In the genomic region with DNA sequence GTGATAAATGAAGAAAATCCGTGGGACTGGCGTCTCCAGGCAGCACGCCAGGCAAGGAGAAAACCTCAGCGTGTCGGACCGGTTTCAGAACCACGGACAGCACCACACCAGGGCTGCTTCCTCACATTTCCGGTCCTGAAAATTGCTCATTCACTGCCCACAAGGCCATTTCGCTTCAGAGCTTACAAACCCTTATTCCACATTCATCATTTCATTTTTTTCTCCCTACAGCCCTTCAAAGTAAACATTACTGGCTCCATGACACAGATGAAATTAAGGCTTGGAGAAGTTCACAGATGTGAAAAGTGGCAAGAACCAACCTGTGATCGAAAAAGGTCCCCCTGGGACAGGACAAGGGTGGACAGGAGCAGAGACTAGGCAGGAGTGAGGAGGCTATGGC, we compare ENCODE assay signal across 1 cellular context.
TF ChIP-seq lines count a peak whose summit lies in the region.

No MANE protein-coding gene starts in this region.

TF ChIP-seq in K562, 482 proteins besides CTCF, POLR2A, EP300 and RAD21 (continued from another document and continues in another):
- TF ChIP-seq PRMT5 (CRISPR knock-in tag; IDR thresholded peaks at IDR 0.05) (peak; percentile 86; the same call in 1 of the 2 replicates), CREB1 (IDR thresholded peaks at IDR 0.05) (0 out of 2 replicates have a peak, but pooled peaks have one; percentile 19), CREB1 (CRISPR knock-in tag; IDR thresholded peaks at IDR 0.05) (peak; percentile 47; the same call in 1 of the 2 replicates), ZNF212 (CRISPR knock-in tag; IDR thresholded peaks at IDR 0.05) (no peak), FOXP1 (CRISPR knock-in tag; IDR thresholded peaks at IDR 0.05) (no peak), ATF1 (CRISPR knock-in tag; IDR thresholded peaks at IDR 0.05) (no peak), ATF1 (tag; IDR thresholded peaks at IDR 0.05) (0 out of 2 replicates have a peak, but pooled peaks have one; percentile 12), SPI1 (IDR thresholded peaks at IDR 0.05; ENCODE audit: borderline replicate concordance, low read depth, low read length) (0 out of 2 replicates have a peak, but pooled peaks have one; percentile 12), PHF21A (IDR thresholded peaks at IDR 0.05; ENCODE audit: borderline replicate concordance, low read depth) (no peak), HNRNPL (IDR thresholded peaks at IDR 0.05; ENCODE audit: low read depth, low read length) (no peak), SIN3A (IDR thresholded peaks at IDR 0.05; ENCODE audit: borderline replicate concordance in 2 of 2, control insufficient read depth in 1 of 2, low read depth in 2 of 2, low read length in 2 of 2) (peak; percentile 90 to 99; a peak in 3 of 4 replicates), ZFP30 (CRISPR knock-in tag; IDR thresholded peaks at IDR 0.05; ENCODE audit: borderline replicate concordance) (no peak), HEY1 (CRISPR knock-in tag; IDR thresholded peaks at IDR 0.05; ENCODE audit: borderline replicate concordance) (no peak), DDX20 (tag; IDR thresholded peaks at IDR 0.05; ENCODE audit: low read depth) (no peak), SUPT5H (IDR thresholded peaks at IDR 0.05) (no peak), POLR3G (IDR thresholded peaks at IDR 0.05; ENCODE audit: extremely low read depth, insufficient read length, insufficient replicate concordance) (no peak), XRCC3 (IDR thresholded peaks at IDR 0.05) (no peak), PHB (CRISPR knock-in tag; IDR thresholded peaks at IDR 0.05) (no peak), SRSF3 (IDR thresholded peaks at IDR 0.05; ENCODE audit: insufficient read depth, low read length) (no peak), NCOA6 (IDR thresholded peaks at IDR 0.05) (peak; percentile 56; the same call in 1 of the 2 replicates), C11orf30 (IDR thresholded peaks at IDR 0.05; ENCODE audit: low read depth) (no peak), SRSF7 (optimal IDR thresholded peaks at IDR 0.05; ENCODE audit: low read depth, low read length) (no peak), NCOA1 (IDR thresholded peaks at IDR 0.05; ENCODE audit: low read depth) (peak; percentile 48; the same call in 1 of the 2 replicates), TEAD4 (IDR thresholded peaks at IDR 0.05; ENCODE audit: low read length) (0 out of 2 replicates have a peak, but pooled peaks have one; percentile 13), TEAD4 (CRISPR knock-in tag; IDR thresholded peaks at IDR 0.05; ENCODE audit: borderline replicate concordance) (no peak), NELFE (IDR thresholded peaks at IDR 0.05; ENCODE audit: insufficient read depth, insufficient read length) (no peak)
- TF ChIP-seq, protein P1, sequence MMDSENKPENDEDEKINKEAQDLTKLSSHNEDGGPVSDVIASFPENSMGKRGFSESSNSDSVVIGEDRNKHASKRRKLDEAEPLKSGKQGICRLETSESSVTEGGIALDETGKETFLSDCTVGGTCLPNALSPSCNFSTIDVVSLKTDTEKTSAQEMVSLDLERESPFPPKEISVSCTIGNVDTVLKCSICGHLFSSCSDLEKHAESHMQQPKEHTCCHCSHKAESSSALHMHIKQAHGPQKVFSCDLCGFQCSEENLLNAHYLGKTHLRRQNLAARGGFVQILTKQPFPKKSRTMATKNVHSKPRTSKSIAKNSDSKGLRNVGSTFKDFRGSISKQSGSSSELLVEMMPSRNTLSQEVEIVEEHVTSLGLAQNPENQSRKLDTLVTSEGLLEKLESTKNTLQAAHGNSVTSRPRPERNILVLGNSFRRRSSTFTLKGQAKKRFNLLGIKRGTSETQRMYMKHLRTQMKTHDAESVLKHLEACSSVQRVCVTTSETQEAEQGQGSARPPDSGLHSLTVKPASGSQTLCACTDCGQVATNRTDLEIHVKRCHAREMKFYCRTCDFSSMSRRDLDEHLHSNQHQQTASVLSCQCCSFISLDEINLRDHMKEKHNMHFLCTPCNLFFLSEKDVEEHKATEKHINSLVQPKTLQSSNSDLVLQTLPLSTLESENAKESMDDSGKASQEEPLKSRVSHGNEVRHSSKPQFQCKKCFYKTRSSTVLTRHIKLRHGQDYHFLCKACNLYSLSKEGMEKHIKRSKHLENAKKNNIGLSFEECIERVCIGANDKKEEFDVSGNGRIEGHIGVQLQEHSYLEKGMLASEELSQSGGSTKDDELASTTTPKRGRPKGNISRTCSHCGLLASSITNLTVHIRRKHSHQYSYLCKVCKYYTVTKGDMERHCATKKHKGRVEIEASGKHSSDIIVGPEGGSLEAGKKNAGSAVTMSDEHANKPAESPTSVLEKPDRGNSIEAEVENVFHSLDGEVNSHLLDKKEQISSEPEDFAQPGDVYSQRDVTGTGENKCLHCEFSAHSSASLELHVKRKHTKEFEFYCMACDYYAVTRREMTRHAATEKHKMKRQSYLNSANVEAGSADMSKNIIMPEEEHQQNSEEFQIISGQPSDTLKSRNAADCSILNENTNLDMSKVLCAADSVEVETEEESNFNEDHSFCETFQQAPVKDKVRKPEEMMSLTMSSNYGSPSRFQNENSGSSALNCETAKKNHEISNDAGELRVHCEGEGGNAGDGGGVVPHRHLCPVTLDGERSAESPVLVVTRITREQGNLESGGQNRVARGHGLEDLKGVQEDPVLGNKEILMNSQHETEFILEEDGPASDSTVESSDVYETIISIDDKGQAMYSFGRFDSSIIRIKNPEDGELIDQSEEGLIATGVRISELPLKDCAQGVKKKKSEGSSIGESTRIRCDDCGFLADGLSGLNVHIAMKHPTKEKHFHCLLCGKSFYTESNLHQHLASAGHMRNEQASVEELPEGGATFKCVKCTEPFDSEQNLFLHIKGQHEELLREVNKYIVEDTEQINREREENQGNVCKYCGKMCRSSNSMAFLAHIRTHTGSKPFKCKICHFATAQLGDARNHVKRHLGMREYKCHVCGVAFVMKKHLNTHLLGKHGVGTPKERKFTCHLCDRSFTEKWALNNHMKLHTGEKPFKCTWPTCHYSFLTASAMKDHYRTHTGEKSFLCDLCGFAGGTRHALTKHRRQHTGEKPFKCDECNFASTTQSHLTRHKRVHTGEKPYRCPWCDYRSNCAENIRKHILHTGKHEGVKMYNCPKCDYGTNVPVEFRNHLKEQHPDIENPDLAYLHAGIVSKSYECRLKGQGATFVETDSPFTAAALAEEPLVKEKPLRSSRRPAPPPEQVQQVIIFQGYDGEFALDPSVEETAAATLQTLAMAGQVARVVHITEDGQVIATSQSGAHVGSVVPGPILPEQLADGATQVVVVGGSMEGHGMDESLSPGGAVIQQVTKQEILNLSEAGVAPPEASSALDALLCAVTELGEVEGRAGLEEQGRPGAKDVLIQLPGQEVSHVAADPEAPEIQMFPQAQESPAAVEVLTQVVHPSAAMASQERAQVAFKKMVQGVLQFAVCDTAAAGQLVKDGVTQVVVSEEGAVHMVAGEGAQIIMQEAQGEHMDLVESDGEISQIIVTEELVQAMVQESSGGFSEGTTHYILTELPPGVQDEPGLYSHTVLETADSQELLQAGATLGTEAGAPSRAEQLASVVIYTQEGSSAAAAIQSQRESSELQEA (IDR thresholded peaks at IDR 0.05; ENCODE audit: low read depth): no peak
- TF ChIP-seq, protein P2, sequence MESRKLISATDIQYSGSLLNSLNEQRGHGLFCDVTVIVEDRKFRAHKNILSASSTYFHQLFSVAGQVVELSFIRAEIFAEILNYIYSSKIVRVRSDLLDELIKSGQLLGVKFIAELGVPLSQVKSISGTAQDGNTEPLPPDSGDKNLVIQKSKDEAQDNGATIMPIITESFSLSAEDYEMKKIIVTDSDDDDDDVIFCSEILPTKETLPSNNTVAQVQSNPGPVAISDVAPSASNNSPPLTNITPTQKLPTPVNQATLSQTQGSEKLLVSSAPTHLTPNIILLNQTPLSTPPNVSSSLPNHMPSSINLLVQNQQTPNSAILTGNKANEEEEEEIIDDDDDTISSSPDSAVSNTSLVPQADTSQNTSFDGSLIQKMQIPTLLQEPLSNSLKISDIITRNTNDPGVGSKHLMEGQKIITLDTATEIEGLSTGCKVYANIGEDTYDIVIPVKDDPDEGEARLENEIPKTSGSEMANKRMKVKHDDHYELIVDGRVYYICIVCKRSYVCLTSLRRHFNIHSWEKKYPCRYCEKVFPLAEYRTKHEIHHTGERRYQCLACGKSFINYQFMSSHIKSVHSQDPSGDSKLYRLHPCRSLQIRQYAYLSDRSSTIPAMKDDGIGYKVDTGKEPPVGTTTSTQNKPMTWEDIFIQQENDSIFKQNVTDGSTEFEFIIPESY (CRISPR knock-in tag; IDR thresholded peaks at IDR 0.05): no peak
- TF ChIP-seq, protein P3, sequence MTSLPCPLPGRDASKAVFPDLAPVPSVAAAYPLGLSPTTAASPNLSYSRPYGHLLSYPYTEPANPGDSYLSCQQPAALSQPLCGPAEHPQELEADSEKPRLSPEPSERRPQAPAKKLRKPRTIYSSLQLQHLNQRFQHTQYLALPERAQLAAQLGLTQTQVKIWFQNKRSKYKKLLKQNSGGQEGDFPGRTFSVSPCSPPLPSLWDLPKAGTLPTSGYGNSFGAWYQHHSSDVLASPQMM (CRISPR knock-in tag; IDR thresholded peaks at IDR 0.05): no peak
- TF ChIP-seq, protein P4, sequence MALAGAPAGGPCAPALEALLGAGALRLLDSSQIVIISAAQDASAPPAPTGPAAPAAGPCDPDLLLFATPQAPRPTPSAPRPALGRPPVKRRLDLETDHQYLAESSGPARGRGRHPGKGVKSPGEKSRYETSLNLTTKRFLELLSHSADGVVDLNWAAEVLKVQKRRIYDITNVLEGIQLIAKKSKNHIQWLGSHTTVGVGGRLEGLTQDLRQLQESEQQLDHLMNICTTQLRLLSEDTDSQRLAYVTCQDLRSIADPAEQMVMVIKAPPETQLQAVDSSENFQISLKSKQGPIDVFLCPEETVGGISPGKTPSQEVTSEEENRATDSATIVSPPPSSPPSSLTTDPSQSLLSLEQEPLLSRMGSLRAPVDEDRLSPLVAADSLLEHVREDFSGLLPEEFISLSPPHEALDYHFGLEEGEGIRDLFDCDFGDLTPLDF (CRISPR knock-in tag; IDR thresholded peaks at IDR 0.05): 0 out of 2 replicates have a peak, but pooled peaks have one; percentile 28
- TF ChIP-seq, protein P5, sequence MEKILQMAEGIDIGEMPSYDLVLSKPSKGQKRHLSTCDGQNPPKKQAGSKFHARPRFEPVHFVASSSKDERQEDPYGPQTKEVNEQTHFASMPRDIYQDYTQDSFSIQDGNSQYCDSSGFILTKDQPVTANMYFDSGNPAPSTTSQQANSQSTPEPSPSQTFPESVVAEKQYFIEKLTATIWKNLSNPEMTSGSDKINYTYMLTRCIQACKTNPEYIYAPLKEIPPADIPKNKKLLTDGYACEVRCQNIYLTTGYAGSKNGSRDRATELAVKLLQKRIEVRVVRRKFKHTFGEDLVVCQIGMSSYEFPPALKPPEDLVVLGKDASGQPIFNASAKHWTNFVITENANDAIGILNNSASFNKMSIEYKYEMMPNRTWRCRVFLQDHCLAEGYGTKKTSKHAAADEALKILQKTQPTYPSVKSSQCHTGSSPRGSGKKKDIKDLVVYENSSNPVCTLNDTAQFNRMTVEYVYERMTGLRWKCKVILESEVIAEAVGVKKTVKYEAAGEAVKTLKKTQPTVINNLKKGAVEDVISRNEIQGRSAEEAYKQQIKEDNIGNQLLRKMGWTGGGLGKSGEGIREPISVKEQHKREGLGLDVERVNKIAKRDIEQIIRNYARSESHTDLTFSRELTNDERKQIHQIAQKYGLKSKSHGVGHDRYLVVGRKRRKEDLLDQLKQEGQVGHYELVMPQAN (IDR thresholded peaks at IDR 0.05; ENCODE audit: borderline replicate concordance): peak; percentile 58; the same call in 1 of the 2 replicates
- TF ChIP-seq, protein P6, sequence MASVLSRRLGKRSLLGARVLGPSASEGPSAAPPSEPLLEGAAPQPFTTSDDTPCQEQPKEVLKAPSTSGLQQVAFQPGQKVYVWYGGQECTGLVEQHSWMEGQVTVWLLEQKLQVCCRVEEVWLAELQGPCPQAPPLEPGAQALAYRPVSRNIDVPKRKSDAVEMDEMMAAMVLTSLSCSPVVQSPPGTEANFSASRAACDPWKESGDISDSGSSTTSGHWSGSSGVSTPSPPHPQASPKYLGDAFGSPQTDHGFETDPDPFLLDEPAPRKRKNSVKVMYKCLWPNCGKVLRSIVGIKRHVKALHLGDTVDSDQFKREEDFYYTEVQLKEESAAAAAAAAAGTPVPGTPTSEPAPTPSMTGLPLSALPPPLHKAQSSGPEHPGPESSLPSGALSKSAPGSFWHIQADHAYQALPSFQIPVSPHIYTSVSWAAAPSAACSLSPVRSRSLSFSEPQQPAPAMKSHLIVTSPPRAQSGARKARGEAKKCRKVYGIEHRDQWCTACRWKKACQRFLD (CRISPR knock-in tag; IDR thresholded peaks at IDR 0.05): 0 out of 2 replicates have a peak, but pooled peaks have one; percentile 24
- TF ChIP-seq, protein P7, sequence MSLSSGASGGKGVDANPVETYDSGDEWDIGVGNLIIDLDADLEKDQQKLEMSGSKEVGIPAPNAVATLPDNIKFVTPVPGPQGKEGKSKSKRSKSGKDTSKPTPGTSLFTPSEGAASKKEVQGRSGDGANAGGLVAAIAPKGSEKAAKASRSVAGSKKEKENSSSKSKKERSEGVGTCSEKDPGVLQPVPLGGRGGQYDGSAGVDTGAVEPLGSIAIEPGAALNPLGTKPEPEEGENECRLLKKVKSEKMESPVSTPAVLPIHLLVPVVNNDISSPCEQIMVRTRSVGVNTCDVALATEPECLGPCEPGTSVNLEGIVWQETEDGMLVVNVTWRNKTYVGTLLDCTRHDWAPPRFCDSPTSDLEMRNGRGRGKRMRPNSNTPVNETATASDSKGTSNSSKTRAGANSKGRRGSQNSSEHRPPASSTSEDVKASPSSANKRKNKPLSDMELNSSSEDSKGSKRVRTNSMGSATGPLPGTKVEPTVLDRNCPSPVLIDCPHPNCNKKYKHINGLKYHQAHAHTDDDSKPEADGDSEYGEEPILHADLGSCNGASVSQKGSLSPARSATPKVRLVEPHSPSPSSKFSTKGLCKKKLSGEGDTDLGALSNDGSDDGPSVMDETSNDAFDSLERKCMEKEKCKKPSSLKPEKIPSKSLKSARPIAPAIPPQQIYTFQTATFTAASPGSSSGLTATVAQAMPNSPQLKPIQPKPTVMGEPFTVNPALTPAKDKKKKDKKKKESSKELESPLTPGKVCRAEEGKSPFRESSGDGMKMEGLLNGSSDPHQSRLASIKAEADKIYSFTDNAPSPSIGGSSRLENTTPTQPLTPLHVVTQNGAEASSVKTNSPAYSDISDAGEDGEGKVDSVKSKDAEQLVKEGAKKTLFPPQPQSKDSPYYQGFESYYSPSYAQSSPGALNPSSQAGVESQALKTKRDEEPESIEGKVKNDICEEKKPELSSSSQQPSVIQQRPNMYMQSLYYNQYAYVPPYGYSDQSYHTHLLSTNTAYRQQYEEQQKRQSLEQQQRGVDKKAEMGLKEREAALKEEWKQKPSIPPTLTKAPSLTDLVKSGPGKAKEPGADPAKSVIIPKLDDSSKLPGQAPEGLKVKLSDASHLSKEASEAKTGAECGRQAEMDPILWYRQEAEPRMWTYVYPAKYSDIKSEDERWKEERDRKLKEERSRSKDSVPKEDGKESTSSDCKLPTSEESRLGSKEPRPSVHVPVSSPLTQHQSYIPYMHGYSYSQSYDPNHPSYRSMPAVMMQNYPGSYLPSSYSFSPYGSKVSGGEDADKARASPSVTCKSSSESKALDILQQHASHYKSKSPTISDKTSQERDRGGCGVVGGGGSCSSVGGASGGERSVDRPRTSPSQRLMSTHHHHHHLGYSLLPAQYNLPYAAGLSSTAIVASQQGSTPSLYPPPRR (CRISPR knock-in tag; IDR thresholded peaks at IDR 0.05; ENCODE audit: borderline replicate concordance): peak; percentile 65; the same call in 1 of the 2 replicates
